Comparison of ENCODE assay signal across 8 cellular contexts in genomic region chr5:44809215-44809955, GRCh38. TPM values are rescaled to one million over a fixed set of nuclear protein-coding genes. Genes with fewer than 3 reads are reported as not detected.
DNase-seq lines count a peak whose midpoint lies in the region; ATAC-seq lines count a peak whose summit lies in the region.

No MANE protein-coding gene starts in this region.

- H3K4me1 Mint-ChIP-seq in stimulated activated memory B cell treated with anti-CD40 and anti-IgM and Interleukin-4, amounts not matched to agents 10 μg/mL and 1 μg/mL and 100 μg/mL, for 72 hours, result peaks cover 22% of the 10 kb centered on the region

- H3K27me3 ChIP-seq in esophagus (ENCODE audit: control insufficient read depth in 1 of 2, insufficient read depth in 2 of 2, low read length in 2 of 2), result no peaks in the 10 kb centered on the region

- 0 to 1% methylated on average over 44 to 45 of the region's 45 CpGs for WGBS in esophagus, 2 donors

- no peaks in the 10 kb centered on the region for H3K36me3 ChIP-seq in esophagus (ENCODE audit: control insufficient read depth in 2 of 2, insufficient read depth in 2 of 2, low read length in 1 of 2)

- H3K36me3 Mint-ChIP-seq in stimulated activated memory B cell treated with anti-CD40 and anti-IgM and Interleukin-4, amounts not matched to agents 10 μg/mL and 1 μg/mL and 100 μg/mL, for 72 hours, result peaks cover 11% of the 10 kb centered on the region

- H3K4me1 ChIP-seq in esophagus (ENCODE audit: control insufficient read depth in 2 of 2, insufficient read depth in 2 of 2, low read length in 1 of 2), result no peaks in the 10 kb centered on the region

- no peaks in the 10 kb centered on the region for H3K9me3 ChIP-seq in esophagus (ENCODE audit: control insufficient read depth in 2 of 2, insufficient read depth in 1 of 2, low read depth in 1 of 2, low read length in 1 of 2)

- peak overlapping the region; percentile 95 for H3K27ac Mint-ChIP-seq in stimulated activated memory B cell treated with anti-CD40 and anti-IgM and Interleukin-4, amounts not matched to agents 10 μg/mL and 1 μg/mL and 100 μg/mL, for 72 hours

- H3K4me3 ChIP-seq in esophagus (ENCODE audit: low read depth in 1 of 2, low read length in 2 of 2), result peak overlapping the region; percentile 99 to 100

- peak overlapping the region; percentile 92 for H3K4me3 Mint-ChIP-seq in stimulated activated memory B cell treated with anti-CD40 and anti-IgM and Interleukin-4, amounts not matched to agents 10 μg/mL and 1 μg/mL and 100 μg/mL, for 72 hours

- H3K9me3 Mint-ChIP-seq in stimulated activated memory B cell treated with anti-CD40 and anti-IgM and Interleukin-4, amounts not matched to agents 10 μg/mL and 1 μg/mL and 100 μg/mL, for 72 hours, result no peaks in the 10 kb centered on the region

- DNase-seq in C1 segment of cervical spinal cord (lab: John Stamatoyannopoulos, UW), result peak in 12 of 14 donors; percentile 21 to 70 (median 58)
- peak; percentile 6 for DNase-seq in GM19240 (ENCODE audit: insufficient read length, low spot score)
- DNase-seq in NCI-H69 (lab: John Stamatoyannopoulos, UW), result peak; percentile 81
- DNase-seq in activated T-cell treated with anti-CD3 and anti-CD28 coated beads for 24 hours (ENCODE audit: low read depth), result peak; percentile 26
- DNase-seq in myocyte (ENCODE audit: low read depth), result peak; percentile 61

- H3K27ac ChIP-seq in esophagus (ENCODE audit: low read depth in 2 of 2, low read length in 1 of 2), result peak overlapping the region; percentile 92 to 94

- ATAC-seq in HG03439 (IDR thresholded peaks at IDR 0.05; ENCODE audit: unreplicated experiment), result peak; percentile 44
- peak; percentile 67 for ATAC-seq in stimulated activated memory B cell treated with anti-CD40 and anti-IgM and Interleukin-4, amounts not matched to agents 10 μg/mL and 1 μg/mL and 100 μg/mL, for 72 hours

- no peaks in the 10 kb centered on the region for H3K27me3 Mint-ChIP-seq in stimulated activated memory B cell treated with anti-CD40 and anti-IgM and Interleukin-4, amounts not matched to agents 10 μg/mL and 1 μg/mL and 100 μg/mL, for 72 hours

RNA-seq across cellular contexts. Expression of gene MRPS30, which starts 0.6 kb away (rescaled TPM):
- polyA plus RNA-seq in esophagus, result 10 to 100 TPM; 13.2 to 20.1 TPM
- total RNA-seq in myocyte, result 71.3 and 76.2 TPM in 2 replicates
- 19.8 TPM for polyA plus RNA-seq in myocyte (2012)

Comparison
In these comparisons a context has a peak if more than half of its experiments do, and no peak if none do; other contexts are left out.
1. Peak in every context shown above with its lines: DNase-seq, ATAC-seq, H3K4me3 ChIP-seq and H3K27ac ChIP-seq.
2. DNase-seq: peak in every context shown above with its lines; median percentile 81 in NCI-H69; 61 in myocyte; 58 in C1 segment of cervical spinal cord; 26 in activated T-cell treated with anti-CD3 and anti-CD28 coated beads for 24 hours; 6 in GM19240.